In genomic region chr10:49550563-49550962, GRCh38 we compare ENCODE assay signal across 1 cellular context.
A peak's percentile ranks its signal among the peaks of the same experiment; 100 is the strongest.
TF ChIP-seq lines count a peak whose summit lies in the region.

No MANE protein-coding gene starts in this region.

TF ChIP-seq in K562, 482 proteins besides CTCF, POLR2A, EP300 and RAD21 (continued from another document):
- TF ChIP-seq SAFB2 (IDR thresholded peaks at IDR 0.05; ENCODE audit: borderline replicate concordance, low read depth, low read length, severe bottlenecking) (no peak), STAT6 (CRISPR knock-in tag; IDR thresholded peaks at IDR 0.05) (no peak), EGR1 (conservative IDR thresholded peaks at IDR 0.05) (0 out of 2 replicates have a peak, but pooled peaks have one; percentile 30), PHF20 (IDR thresholded peaks at IDR 0.05; ENCODE audit: partially characterized antibody) (no peak), ARNT (IDR thresholded peaks at IDR 0.05) (no peak), ZNF561 (CRISPR knock-in tag; conservative IDR thresholded peaks at IDR 0.05) (no peak), MCM2 (IDR thresholded peaks at IDR 0.05; ENCODE audit: low read depth) (no peak), BRF1 (IDR thresholded peaks at IDR 0.05; ENCODE audit: borderline replicate concordance, extremely low read depth, insufficient read length) (no peak), CREB1 (IDR thresholded peaks at IDR 0.05) (no peak), CREB1 (CRISPR knock-in tag; IDR thresholded peaks at IDR 0.05) (no peak), HDAC8 (tag; IDR thresholded peaks at IDR 0.05) (no peak), ZNF583 (CRISPR knock-in tag; IDR thresholded peaks at IDR 0.05) (no peak), KDM5B (IDR thresholded peaks at IDR 0.05; ENCODE audit: insufficient replicate concordance, low read depth, low read length) (no peak), HMG20A (CRISPR knock-in tag; conservative IDR thresholded peaks at IDR 0.05) (no peak), PBX2 (CRISPR knock-in tag; IDR thresholded peaks at IDR 0.05; ENCODE audit: low read depth) (no peak), PBX2 (tag; conservative IDR thresholded peaks at IDR 0.05; ENCODE audit: low read depth) (no peak), RCOR1 (IDR thresholded peaks at IDR 0.05; ENCODE audit: borderline replicate concordance in 1 of 2, low read depth in 2 of 2, low read length in 2 of 2) (peak in 1 of 2 experiments; percentile 88; a peak in 2 of 4 replicates), ZNF197 (CRISPR knock-in tag; IDR thresholded peaks at IDR 0.05; ENCODE audit: low read depth) (no peak), HMBOX1 (IDR thresholded peaks at IDR 0.05) (0 out of 2 replicates have a peak, but pooled peaks have one; percentile 11)
- TF ChIP-seq, protein P1, sequence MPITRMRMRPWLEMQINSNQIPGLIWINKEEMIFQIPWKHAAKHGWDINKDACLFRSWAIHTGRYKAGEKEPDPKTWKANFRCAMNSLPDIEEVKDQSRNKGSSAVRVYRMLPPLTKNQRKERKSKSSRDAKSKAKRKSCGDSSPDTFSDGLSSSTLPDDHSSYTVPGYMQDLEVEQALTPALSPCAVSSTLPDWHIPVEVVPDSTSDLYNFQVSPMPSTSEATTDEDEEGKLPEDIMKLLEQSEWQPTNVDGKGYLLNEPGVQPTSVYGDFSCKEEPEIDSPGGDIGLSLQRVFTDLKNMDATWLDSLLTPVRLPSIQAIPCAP (CRISPR knock-in tag; IDR thresholded peaks at IDR 0.05; ENCODE audit: borderline replicate concordance), result no peak
- TF ChIP-seq, protein P2, sequence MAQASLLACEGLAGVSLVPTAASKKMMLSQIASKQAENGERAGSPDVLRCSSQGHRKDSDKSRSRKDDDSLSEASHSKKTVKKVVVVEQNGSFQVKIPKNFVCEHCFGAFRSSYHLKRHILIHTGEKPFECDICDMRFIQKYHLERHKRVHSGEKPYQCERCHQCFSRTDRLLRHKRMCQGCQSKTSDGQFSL (CRISPR knock-in tag; IDR thresholded peaks at IDR 0.05), result no peak
- TF ChIP-seq, protein P2 (tag; IDR thresholded peaks at IDR 0.05), result peak in 1 of 2 experiments; percentile 93; a peak in 2 of 4 replicates
- TF ChIP-seq, protein P3, sequence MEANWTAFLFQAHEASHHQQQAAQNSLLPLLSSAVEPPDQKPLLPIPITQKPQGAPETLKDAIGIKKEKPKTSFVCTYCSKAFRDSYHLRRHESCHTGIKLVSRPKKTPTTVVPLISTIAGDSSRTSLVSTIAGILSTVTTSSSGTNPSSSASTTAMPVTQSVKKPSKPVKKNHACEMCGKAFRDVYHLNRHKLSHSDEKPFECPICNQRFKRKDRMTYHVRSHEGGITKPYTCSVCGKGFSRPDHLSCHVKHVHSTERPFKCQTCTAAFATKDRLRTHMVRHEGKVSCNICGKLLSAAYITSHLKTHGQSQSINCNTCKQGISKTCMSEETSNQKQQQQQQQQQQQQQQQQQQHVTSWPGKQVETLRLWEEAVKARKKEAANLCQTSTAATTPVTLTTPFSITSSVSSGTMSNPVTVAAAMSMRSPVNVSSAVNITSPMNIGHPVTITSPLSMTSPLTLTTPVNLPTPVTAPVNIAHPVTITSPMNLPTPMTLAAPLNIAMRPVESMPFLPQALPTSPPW (CRISPR knock-in tag; IDR thresholded peaks at IDR 0.05), result peak; percentile 95
